19 cellular contexts compared by ENCODE assay signal in the genomic region with DNA sequence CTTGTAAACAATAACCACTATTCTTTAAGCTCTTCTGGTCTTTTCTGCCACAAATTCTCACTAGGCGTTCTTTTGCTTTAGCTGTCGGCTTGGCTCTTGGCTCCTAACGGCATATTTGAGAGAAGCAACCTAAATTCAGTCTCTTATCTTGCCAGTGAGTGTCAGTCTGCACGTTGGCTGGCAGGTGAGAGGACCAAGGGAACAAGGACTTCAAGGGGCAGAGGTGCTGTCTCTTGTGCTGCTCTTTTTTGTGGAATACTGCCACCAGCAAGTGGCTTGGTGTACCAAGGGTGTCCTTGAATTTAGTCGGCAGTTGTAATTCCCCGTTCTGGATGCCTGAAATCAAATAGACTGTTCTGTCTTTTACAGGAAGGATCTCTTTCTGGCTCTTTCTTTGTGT.
DNase-seq lines count a peak whose midpoint lies in the region; ATAC-seq, FAIRE-seq and TF ChIP-seq lines count a peak whose summit lies in the region.
"Had no signal": no experiment of that assay in that cellular context is flagged by ENCODE, and none has a peak within 500 bp of the region (broad histone marks: within the 10 kb centered on the region; RNA-seq: fewer than 3 reads in every experiment).

No MANE protein-coding gene starts in this region.

- H2AFZ ChIP-seq in GM12878 (ENCODE audit: control insufficient read depth, low read depth, low read length): no peak overlapping the region
- H2AFZ ChIP-seq in fibroblast of lung (ENCODE audit: low read length): no peak overlapping the region
- H2AFZ ChIP-seq: hepatocyte had no signal

- H3K9me3 Mint-ChIP-seq in neural crest cell: no peaks in the 10 kb centered on the region
- H3K9me3 Mint-ChIP-seq: activated T-helper 1 cell treated with anti-CD3 and anti-CD28 coated beads, Interleukin-12 subunit alpha, Interleukin-12 subunit beta, Interleukin-2, Interleukin-4 antibody, amounts not matched to agents 30 ng/mL and 10 ng/mL and 1 ng/mL, durations not matched to agents 14 hours and 24 hours and 36 hours; HFFc6; natural killer cell treated with Interleukin-12 subunit alpha and Interleukin-12 subunit beta and Interleukin-15 and Interleukin-18, amount 100 ng/mL, for 72 hours had no signal

- H3K36me3 Mint-ChIP-seq in neural crest cell (ENCODE audit: low read depth): no peaks in the 10 kb centered on the region
- H3K36me3 Mint-ChIP-seq: natural killer cell treated with Interleukin-12 subunit alpha and Interleukin-12 subunit beta and Interleukin-15 and Interleukin-18, amount 100 ng/mL, for 72 hours had no signal

- peaks cover 40% of the 10 kb centered on the region for H3K4me1 Mint-ChIP-seq in neural crest cell

- intact Hi-C loops in GM12878 (cut with micrococcal nuclease; ENCODE audit: unreplicated experiment): loop anchor here (10.0 kb wide), 1 partner anchor 606 kb away; no protein-coding TSS in a partner anchor
- intact Hi-C loops in tibial artery (cut with DNase I; ENCODE audit: low total_unique reads): no loop called here

- H3K36me3 ChIP-seq in GM12878 (ENCODE audit: control insufficient read depth in 2 of 2, insufficient read depth in 2 of 2, low read length in 1 of 2): no peaks in the 10 kb centered on the region
- no peaks in the 10 kb centered on the region for H3K36me3 ChIP-seq in fibroblast of lung (ENCODE audit: control insufficient read depth, insufficient read depth, low read length)
- no peaks in the 10 kb centered on the region for H3K36me3 ChIP-seq in tibial artery
- H3K36me3 ChIP-seq: left lung had no signal

- H3K27me3 ChIP-seq in GM12878 (replicated peaks in 1 of 2; ENCODE audit: control insufficient read depth in 2 of 2, insufficient read depth in 2 of 2, low read length in 1 of 2): no peaks in the 10 kb centered on the region
- H3K27me3 ChIP-seq in fibroblast of lung (ENCODE audit: control insufficient read depth, insufficient read depth, low read length): no peaks in the 10 kb centered on the region
- H3K27me3 ChIP-seq in tibial artery: no peaks in the 10 kb centered on the region
- H3K27me3 ChIP-seq: hepatocyte, left lung had no signal

- TF ChIP-seq CTCF in GM12878 (IDR thresholded peaks at IDR 0.05 in 2 of 3, conservative IDR thresholded peaks at IDR 0.05 in 1 of 3; ENCODE audit: control insufficient read depth in 2 of 3, extremely low read depth in 1 of 3, insufficient read depth in 1 of 3, low read depth in 3 of 3, low read length in 3 of 3): no peak
- TF ChIP-seq CTCF in fibroblast of lung (conservative IDR thresholded peaks at IDR 0.05 in 1 of 2, IDR thresholded peaks at IDR 0.05 in 1 of 2; ENCODE audit: low read depth in 1 of 2, low read length in 2 of 2): no peak
- TF ChIP-seq CTCF in neural crest cell (conservative IDR thresholded peaks at IDR 0.05): no peak
- TF ChIP-seq CTCF in tibial artery (IDR thresholded peaks at IDR 0.05): no peak

- H4K20me1 ChIP-seq in GM12878 (ENCODE audit: control insufficient read depth, insufficient read depth) (no peaks in the 10 kb centered on the region), fibroblast of lung (ENCODE audit: control insufficient read depth, extremely low read depth, insufficient read depth, low read length) (no peaks in the 10 kb centered on the region)

- RAD21 ChIA-PET in GM12878 (lab: Charles Lee; ENCODE audit: unreplicated experiment): interaction anchor here (1.0 kb wide), 1 partner anchor 10 kb away, joined by 3 read pairs; no protein-coding TSS in a partner anchor

- H3K4me2 ChIP-seq in GM12878 (ENCODE audit: control insufficient read depth, insufficient read depth) (no peak overlapping the region), fibroblast of lung (ENCODE audit: extremely low read depth, insufficient read depth, low read length) (no peak overlapping the region)
- H3K4me2 ChIP-seq: hepatocyte had no signal

- FAIRE-seq in GM12878 (lab: Jason Lieb, UNC): peak; percentile 23

- WGBS in GM12878 (ENCODE audit: insufficient coverage, insufficient replicate concordance, low lambda C conversion rate, missing lambda C conversion rate): 74% methylated on average over 6 of the region's 6 CpGs

- ATAC-seq in GM12878: no peak

- H3K9ac ChIP-seq in GM12878 (ENCODE audit: control insufficient read depth, insufficient read depth, low read length) (no peak overlapping the region), fibroblast of lung (ENCODE audit: insufficient read depth, low read length) (no peak overlapping the region)

- DNase-seq in GM12878 (ENCODE audit: low read depth, low spot score) (no peak), fibroblast of lung (ENCODE audit: low read depth in 2 of 2) (no peak), neural crest cell (ENCODE audit: low read depth, low spot score) (no peak), tibial artery (no peak), germinal center (ENCODE audit: low spot score) (no peak), EL (no peak)
- no peak for DNase-seq in stimulated activated CD4-positive, alpha-beta T cell treated with anti-CD3 and anti-CD28 coated beads, Interleukin-4, amount 100 ng/mL, for 24 hours
- DNase-seq: activated naive CD4-positive, alpha-beta T cell treated with anti-CD3 and anti-CD28 coated beads, Interleukin-2, amount 50 U/mL, for 16 hours; effector CD4-positive, alpha-beta T cell; HFFc6; KBM-7; left lung; MM.1S; NCI-H1417 treated with DMSO at 0.1 percent for 48 hours; NCI-H446 treated with DMSO at 0.1 percent for 48 hours; T1000 had no signal

- no peak for TF ChIP-seq POLR2A in GM12878 (IDR thresholded peaks at IDR 0.05; ENCODE audit: low read depth, low read length)

- TF ChIP-seq EP300 in GM12878 (IDR thresholded peaks at IDR 0.05; ENCODE audit: borderline replicate concordance in 1 of 2, control insufficient read depth in 1 of 2, low read depth in 2 of 2, low read length in 2 of 2): no peak

- CTCF ChIA-PET in GM12878 (lab: Yijun Ruan, JAX): interaction anchor here (1.0 to 4.6 kb wide), 4 partner anchors 9 to 293 kb away, joined by 3 to 34 read pairs (median 3); no protein-coding TSS in a partner anchor

- H3K4me3 ChIP-seq in GM12878 (no peak overlapping the region), fibroblast of lung (replicated peaks in 1 of 4; ENCODE audit: control extremely low read depth in 1 of 4, insufficient read depth in 1 of 4, low read depth in 3 of 4, low read length in 4 of 4) (no peak overlapping the region), tibial artery (no peak overlapping the region)
- H3K4me3 ChIP-seq: hepatocyte, left lung had no signal

- H3K9me3 ChIP-seq in GM12878 (replicated peaks; ENCODE audit: control insufficient read depth, insufficient read depth, low read length): no peaks in the 10 kb centered on the region
- H3K9me3 ChIP-seq in fibroblast of lung (ENCODE audit: control insufficient read depth, insufficient read depth, low read depth, low read length): no peaks in the 10 kb centered on the region
- no peaks in the 10 kb centered on the region for H3K9me3 ChIP-seq in tibial artery
- H3K9me3 ChIP-seq: left lung had no signal

- no peak overlapping the region for H3K27ac ChIP-seq in GM12878 (ENCODE audit: control insufficient read depth, insufficient read depth)
- peak overlapping the region; percentile 65 for H3K27ac ChIP-seq in fibroblast of lung (ENCODE audit: insufficient read depth, low read length)
- peak overlapping the region; percentile 11 to 53 for H3K27ac ChIP-seq in tibial artery
- H3K27ac ChIP-seq: hepatocyte, left lung had no signal

- SMC1A ChIA-PET in GM12878 (lab: Charles Lee; ENCODE audit: uncharacterized antibody, unreplicated experiment): interaction anchor here (1.1 to 3.5 kb wide), 6 partner anchors 9 to 76 kb away, joined by 3 to 17 read pairs (median 6); no protein-coding TSS in a partner anchor

- H3K79me2 ChIP-seq in GM12878 (ENCODE audit: control insufficient read depth, insufficient read depth, low read length): no peaks in the 10 kb centered on the region
- peaks cover 25% of the 10 kb centered on the region for H3K79me2 ChIP-seq in fibroblast of lung (ENCODE audit: control insufficient read depth, insufficient read depth, low read length)
- H3K79me2 ChIP-seq: hepatocyte had no signal

- H3K27me3 Mint-ChIP-seq in neural crest cell (ENCODE audit: low read depth): no peaks in the 10 kb centered on the region
- H3K27me3 Mint-ChIP-seq: natural killer cell treated with Interleukin-12 subunit alpha and Interleukin-12 subunit beta and Interleukin-15 and Interleukin-18, amount 100 ng/mL, for 72 hours had no signal

- in situ Hi-C loops in GM12878 (cut with MboI): no loop called here

- BruUV-seq in GM12878 (replicated peaks; lab: Mats Ljungman, UMichigan): no TSS peak

- no peak overlapping the region for H3K4me3 Mint-ChIP-seq in neural crest cell
- H3K4me3 Mint-ChIP-seq: activated T-helper 1 cell treated with anti-CD3 and anti-CD28 coated beads, Interleukin-12 subunit alpha, Interleukin-12 subunit beta, Interleukin-2, Interleukin-4 antibody, amounts not matched to agents 30 ng/mL and 10 ng/mL and 1 ng/mL, durations not matched to agents 14 hours and 24 hours and 36 hours; natural killer cell treated with Interleukin-12 subunit alpha and Interleukin-12 subunit beta and Interleukin-15 and Interleukin-18, amount 100 ng/mL, for 72 hours had no signal

- POLR2A ChIA-PET in GM12878 (lab: Charles Lee): interaction anchor here (1.1 kb wide), 1 partner anchor 11 kb away, joined by 3 read pairs; no protein-coding TSS in a partner anchor

- H3K27ac Mint-ChIP-seq in neural crest cell (ENCODE audit: unreplicated experiment): peak overlapping the region; percentile 16
- H3K27ac Mint-ChIP-seq: activated T-helper 1 cell treated with anti-CD3 and anti-CD28 coated beads, Interleukin-12 subunit alpha, Interleukin-12 subunit beta, Interleukin-2, Interleukin-4 antibody, amounts not matched to agents 30 ng/mL and 10 ng/mL and 1 ng/mL, durations not matched to agents 14 hours and 24 hours and 36 hours had no signal

- no peak for TF ChIP-seq RAD21 in GM12878 (IDR thresholded peaks at IDR 0.05; ENCODE audit: insufficient read depth, low read depth, low read length)

- no peaks in the 10 kb centered on the region for H3K4me1 ChIP-seq in GM12878 (ENCODE audit: control insufficient read depth, insufficient read depth, low read length)
- peaks cover 13% of the 10 kb centered on the region for H3K4me1 ChIP-seq in fibroblast of lung (ENCODE audit: control insufficient read depth, extremely low read depth, insufficient read depth, low read length)
- peaks cover 0 to 45% (median 14%) of the 10 kb centered on the region in 4 donors for H3K4me1 ChIP-seq in tibial artery
